In the genomic region with DNA sequence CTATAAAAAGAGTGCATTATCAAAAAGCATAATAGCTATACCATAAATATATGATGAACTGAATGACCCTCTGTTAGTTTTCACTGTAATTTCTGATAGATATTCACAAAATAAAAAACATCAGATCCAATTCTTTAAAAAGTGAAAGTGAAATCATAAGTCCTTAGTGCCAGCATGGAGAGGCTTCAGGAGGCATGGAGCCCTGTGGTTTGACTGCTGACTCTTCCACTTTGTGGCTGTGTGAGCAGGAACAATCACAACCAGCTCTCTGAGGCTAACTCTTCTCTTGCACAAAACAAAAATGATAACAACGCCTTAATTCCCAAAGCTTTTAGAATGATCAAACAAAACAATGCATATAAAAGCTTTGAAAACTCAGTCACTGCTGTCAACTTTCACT, we compare ENCODE assay signal across 19 cellular contexts.
A peak's percentile ranks its signal among the peaks of the same experiment; 100 is the strongest.
DNase-seq lines count a peak whose midpoint lies in the region; ATAC-seq, FAIRE-seq and TF ChIP-seq lines count a peak whose summit lies in the region.
"Had no signal": no experiment of that assay in that cellular context is flagged by ENCODE, and none has a peak within 500 bp of the region (broad histone marks: within the 10 kb centered on the region; RNA-seq: fewer than 3 reads in every experiment).

No MANE protein-coding gene starts in this region.

- no peaks in the 10 kb centered on the region for H3K4me1 ChIP-seq in PC-3 (ENCODE audit: insufficient read depth, low read length)
- no peaks in the 10 kb centered on the region for H3K4me1 ChIP-seq in endothelial cell of umbilical vein (ENCODE audit: control insufficient read depth, extremely low read depth, insufficient read depth, low read length)
- H3K4me1 ChIP-seq in small intestine (ENCODE audit: control insufficient read depth in 2 of 2, insufficient read depth in 1 of 2, low read depth in 1 of 2, low read length in 1 of 2) = no peaks in the 10 kb centered on the region
- H3K4me1 ChIP-seq: Caco-2, uterus had no signal

- H3K4me3 ChIP-seq in PC-3 (ENCODE audit: low read length) (no peak overlapping the region), endothelial cell of umbilical vein (replicated peaks in 1 of 3; ENCODE audit: insufficient read depth in 1 of 3, low read depth in 1 of 3, low read length in 3 of 3) (no peak overlapping the region), small intestine (ENCODE audit: low read depth in 1 of 2, low read length in 2 of 2) (no peak overlapping the region)

- no peaks in the 10 kb centered on the region for H3F3A ChIP-seq in PC-3 (ENCODE audit: low read length, unreplicated experiment)

- H3K27me3 ChIP-seq in PC-3 (ENCODE audit: low read length) (no peaks in the 10 kb centered on the region), endothelial cell of umbilical vein (ENCODE audit: control insufficient read depth in 2 of 2, insufficient read depth in 2 of 2, low read length in 2 of 2) (no peaks in the 10 kb centered on the region), small intestine (ENCODE audit: control insufficient read depth in 2 of 2, insufficient read depth in 2 of 2, low read length in 2 of 2) (no peaks in the 10 kb centered on the region)
- H3K27me3 ChIP-seq: uterus had no signal

- 29 to 77% (median 65%) methylated on average over 1 of the region's 1 CpG for WGBS in small intestine, 3 donors

- TF ChIP-seq POLR2A in endothelial cell of umbilical vein (IDR thresholded peaks at IDR 0.05; ENCODE audit: low read depth, low read length) = no peak

- POLR2A ChIA-PET in PC-3 (lab: Charles Lee; ENCODE audit: unreplicated experiment) (interaction anchor here (0.6 kb wide), 1 partner anchor 49 kb away, joined by 5 read pairs; no protein-coding TSS in a partner anchor), endothelial cell of umbilical vein (lab: Charles Lee) (no interaction called here)

- CTCF ChIA-PET in PC-3 (lab: Charles Lee) = no interaction called here
- CTCF ChIA-PET in endothelial cell of umbilical vein (lab: Charles Lee) = no interaction called here

- H2AFZ ChIP-seq in PC-3 (ENCODE audit: low read length) = 0 out of 2 replicates have a peak overlapping the region, but pooled peaks have one; percentile 27
- H2AFZ ChIP-seq in endothelial cell of umbilical vein (ENCODE audit: low read depth, low read length) = peak overlapping the region; percentile 48

- intact Hi-C loops in PC-3 (cut with micrococcal nuclease) = no loop called here
- intact Hi-C loops in endothelial cell of umbilical vein (cut with micrococcal nuclease) = no loop called here

- H3K9me3 ChIP-seq in PC-3 (ENCODE audit: low read length) (no peaks in the 10 kb centered on the region), endothelial cell of umbilical vein (replicated peaks; ENCODE audit: control insufficient read depth, insufficient read depth, low read length) (no peaks in the 10 kb centered on the region), small intestine (ENCODE audit: control insufficient read depth, low read depth) (no peaks in the 10 kb centered on the region)
- H3K9me3 ChIP-seq: Caco-2, uterus had no signal

- no peaks in the 10 kb centered on the region for H3K9me2 ChIP-seq in PC-3 (replicated peaks; ENCODE audit: low read length)

- H3K9ac ChIP-seq in PC-3 (ENCODE audit: low read length) (no peak overlapping the region), endothelial cell of umbilical vein (replicated peaks; ENCODE audit: extremely low read depth, insufficient read depth, low read length) (no peak overlapping the region)

- H4K20me1 ChIP-seq in PC-3 (ENCODE audit: low read length) (no peaks in the 10 kb centered on the region), endothelial cell of umbilical vein (replicated peaks; ENCODE audit: control insufficient read depth, extremely low read depth, insufficient read depth, low read length) (no peaks in the 10 kb centered on the region)

- H3K9me1 ChIP-seq in endothelial cell of umbilical vein (replicated peaks; ENCODE audit: control insufficient read depth, extremely low read depth, insufficient read depth, low read length) = no peaks in the 10 kb centered on the region

- dilution Hi-C loops in endothelial cell of umbilical vein (cut with MboI; ENCODE audit: extremely low pct_ligation_motif_present, low sequenced_read_pairs) = no loop called here

- no TSS peak for BruUV-seq in PC-3 (replicated peaks; lab: Mats Ljungman, UMichigan)
- BruUV-seq in endothelial cell of umbilical vein (replicated peaks; lab: Mats Ljungman, UMichigan) = no TSS peak

- no peak for FAIRE-seq in endothelial cell of umbilical vein (lab: Jason Lieb, UNC)
- no peak for FAIRE-seq in small intestine (lab: Jason Lieb, UNC)
- FAIRE-seq: colon had no signal

- H3K79me2 ChIP-seq in PC-3 (ENCODE audit: low read length) = no peaks in the 10 kb centered on the region
- no peaks in the 10 kb centered on the region for H3K79me2 ChIP-seq in endothelial cell of umbilical vein (ENCODE audit: control insufficient read depth, insufficient read depth, low read length)

- TF ChIP-seq CTCF in PC-3 (conservative IDR thresholded peaks at IDR 0.05; ENCODE audit: low read depth, low read length) = no peak
- TF ChIP-seq CTCF in endothelial cell of umbilical vein (IDR thresholded peaks at IDR 0.05; ENCODE audit: extremely low read depth in 1 of 2, insufficient read depth in 1 of 2, low read depth in 1 of 2, low read length in 2 of 2) = no peak

- H3K4me2 ChIP-seq in PC-3 (ENCODE audit: low read length) (peak overlapping the region; percentile 47), endothelial cell of umbilical vein (ENCODE audit: insufficient read depth, low read length) (no peak overlapping the region)

- H3K27ac ChIP-seq in PC-3 (ENCODE audit: low read length) (no peak overlapping the region), endothelial cell of umbilical vein (ENCODE audit: insufficient read depth, low read depth, low read length) (no peak overlapping the region), small intestine (ENCODE audit: low read depth in 1 of 2, low read length in 1 of 2) (no peak overlapping the region)
- H3K27ac ChIP-seq: uterus had no signal

- DNase-seq in H4 (ENCODE audit: low spot score) (peak; percentile 46), PC-3 (no peak), endothelial cell of umbilical vein (ENCODE audit: low read depth, low spot score) (peak; percentile 5), small intestine (peak; percentile 22), NCI-H146 treated with DMSO at 0.1 percent for 48 hours (lab: John Stamatoyannopoulos, UW; ENCODE audit: unreplicated experiment) (no peak)
- DNase-seq in activated CD4-positive, alpha-beta T cell treated with anti-CD3 and anti-CD28 coated beads for 4 hours = no peak
- DNase-seq: activated gamma-delta T cell; Caco-2; foreskin melanocyte; left ventricle myocardium superior; NCI-H146; NCI-H2227 treated with DMSO at 0.1 percent for 48 hours; NCI-H82; stimulated activated CD4-positive, alpha-beta T cell treated with anti-CD3 and anti-CD28 coated beads, Interleukin-2, amount 100 ng/mL, for 24 hours; uterus had no signal

- no peaks in the 10 kb centered on the region for H3K36me3 ChIP-seq in PC-3 (ENCODE audit: low read depth, low read length)
- H3K36me3 ChIP-seq in endothelial cell of umbilical vein (ENCODE audit: control insufficient read depth in 2 of 2, extremely low read depth in 1 of 2, insufficient read depth in 2 of 2, low read length in 2 of 2) = no peaks in the 10 kb centered on the region
- H3K36me3 ChIP-seq in small intestine (ENCODE audit: control insufficient read depth in 2 of 2, insufficient read depth in 2 of 2, low read length in 2 of 2) = no peaks in the 10 kb centered on the region
- H3K36me3 ChIP-seq: uterus had no signal

- ATAC-seq in PC-3 (no peak), HG03135 (IDR thresholded peaks at IDR 0.05; ENCODE audit: unreplicated experiment) (no peak), GM18502 (IDR thresholded peaks at IDR 0.05; ENCODE audit: poor library complexity, unreplicated experiment) (no peak)
- ATAC-seq: left ventricle myocardium superior, Panc1 had no signal

TF ChIP-seq in endothelial cell of umbilical vein, 7 proteins besides CTCF, POLR2A, EP300 and RAD21:
- TF ChIP-seq, protein P1, sequence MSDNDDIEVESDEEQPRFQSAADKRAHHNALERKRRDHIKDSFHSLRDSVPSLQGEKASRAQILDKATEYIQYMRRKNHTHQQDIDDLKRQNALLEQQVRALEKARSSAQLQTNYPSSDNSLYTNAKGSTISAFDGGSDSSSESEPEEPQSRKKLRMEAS (IDR thresholded peaks at IDR 0.05; ENCODE audit: insufficient read depth, insufficient read length) = no peak
- TF ChIP-seq MYC (IDR thresholded peaks at IDR 0.05; ENCODE audit: low read depth, low read length) (no peak), EZH2 (IDR thresholded peaks at IDR 0.05; ENCODE audit: borderline replicate concordance, low read depth, low read length, severe bottlenecking) (no peak), FOS (IDR thresholded peaks at IDR 0.05; ENCODE audit: borderline replicate concordance, insufficient read depth, low read length) (no peak), GATA2 (IDR thresholded peaks at IDR 0.05; ENCODE audit: insufficient read depth, insufficient read length, low read depth, low read length) (no peak), POLR2AphosphoS5 (IDR thresholded peaks at IDR 0.05; ENCODE audit: insufficient read depth, low read depth, low read length) (no peak), JUN (IDR thresholded peaks at IDR 0.05; ENCODE audit: borderline replicate concordance, insufficient read depth, insufficient read length, low read depth) (no peak)

Comparison
In these comparisons a context has a peak if more than half of its experiments do, and no peak if none do; other contexts are left out.
1. DNase-seq: peak in H4 (single experiment), endothelial cell of umbilical vein (single experiment) and small intestine (single experiment); none in PC-3 (single experiment), activated CD4-positive, alpha-beta T cell treated with anti-CD3 and anti-CD28 coated beads for 4 hours (0 of 2) and NCI-H146 treated with DMSO at 0.1 percent for 48 hours (single experiment).